19 cellular contexts compared by ENCODE assay signal in the genomic region with DNA sequence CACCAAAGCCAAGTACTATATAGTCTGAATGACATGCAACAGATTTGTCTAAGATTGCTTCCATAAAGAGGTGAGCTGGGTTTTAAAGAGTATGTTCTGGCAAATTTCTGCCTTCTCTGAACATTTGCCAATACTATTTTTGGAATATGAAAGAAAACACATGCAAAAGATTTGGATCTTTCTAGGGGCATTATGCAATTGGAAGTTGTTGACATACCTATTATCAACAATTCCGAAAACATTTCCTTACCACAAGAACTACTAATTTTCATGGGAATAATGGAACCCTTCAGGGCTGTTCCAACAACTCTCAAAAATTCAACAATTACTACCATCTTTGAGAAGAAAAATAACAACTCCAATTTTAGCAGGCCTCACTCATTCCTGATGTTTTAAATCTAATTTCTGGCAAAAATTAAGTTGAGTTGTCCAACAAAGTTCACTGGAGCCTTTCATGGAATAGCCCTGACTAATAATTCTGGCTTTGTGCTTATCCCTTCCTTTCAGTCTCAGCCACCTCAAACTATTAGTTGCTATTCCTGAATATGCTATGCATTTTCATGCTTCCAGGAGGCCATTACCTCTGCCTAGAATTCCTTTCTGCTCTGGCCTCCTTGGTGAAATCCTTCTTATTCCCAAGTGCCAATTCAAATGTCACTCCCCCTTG.
DNase-seq lines count a peak whose midpoint lies in the region; ATAC-seq and TF ChIP-seq lines count a peak whose summit lies in the region.
"Had no signal": no experiment of that assay in that cellular context is flagged by ENCODE, and none has a peak within 500 bp of the region (broad histone marks: within the 10 kb centered on the region; RNA-seq: fewer than 3 reads in every experiment).

No MANE protein-coding gene starts in this region.

- no peak overlapping the region for H2AFZ ChIP-seq in GM23248

- H4K20me1 ChIP-seq in GM23248 (ENCODE audit: insufficient read depth): no peaks in the 10 kb centered on the region

- DNase-seq in GM23248 (peak; percentile 20), coronary artery (ENCODE audit: low spot score) (no peak), right atrium auricular region (ENCODE audit: low spot score) (no peak), SHP77 treated with DMSO at 0.1 percent for 48 hours (lab: John Stamatoyannopoulos, UW) (no peak)
- DNase-seq: activated CD4-positive, alpha-beta memory T cell treated with anti-CD3 and anti-CD28 coated beads for 36 hours; activated naive CD8-positive, alpha-beta T cell treated with anti-CD3 and anti-CD28 coated beads for 36 hours; activated T-cell treated with anti-CD3 and anti-CD28 coated beads, Interleukin-2, amount 50 U/mL, for 48 hours; central memory CD4-positive, alpha-beta T cell; GDM1; naive thymus-derived CD8-positive, alpha-beta T cell; NCI-H1436; NCI-H345; NK-92 treated with Interleukin-12 subunit alpha and Interleukin-12 subunit beta, amount 100 ng/mL, for 24 hours; WERI-Rb-1 had no signal

- H3F3A ChIP-seq in GM23248 (ENCODE audit: insufficient read depth): peaks cover 12% of the 10 kb centered on the region; the same call in 1 of the 2 replicates

- H3K27me3 ChIP-seq in GM23248 (replicated peaks; ENCODE audit: insufficient read depth) (no peaks in the 10 kb centered on the region), right atrium auricular region (no peaks in the 10 kb centered on the region), subcutaneous abdominal adipose tissue (ENCODE audit: control insufficient read depth in 5 of 5, insufficient read depth in 4 of 5, low read length in 5 of 5) (no peaks in the 10 kb centered on the region)

- 27 to 39% methylated on average over 1 of the region's 1 CpG for WGBS in GM23248 (ENCODE audit: low coverage in 1 of 2, low lambda C conversion rate in 2 of 2, missing lambda C conversion rate in 2 of 2), 2 experiments

- in situ Hi-C loops in GM23248 (cut with MboI): no loop called here

- H3K4me3 ChIP-seq in GM23248: no peak overlapping the region
- no peak overlapping the region for H3K4me3 ChIP-seq in coronary artery
- no peak overlapping the region for H3K4me3 ChIP-seq in right atrium auricular region
- H3K4me3 ChIP-seq in subcutaneous abdominal adipose tissue (ENCODE audit: low read depth in 1 of 5, low read length in 5 of 5): no peak overlapping the region

- H3K4me2 ChIP-seq in GM23248 (ENCODE audit: unreplicated experiment): no peak overlapping the region

- no peaks in the 10 kb centered on the region for H3K79me2 ChIP-seq in GM23248 (ENCODE audit: insufficient read depth)

- peaks cover 13% of the 10 kb centered on the region for H3K4me1 ChIP-seq in GM23248 (ENCODE audit: insufficient read depth)
- peaks cover 3 to 35% of the 10 kb centered on the region in 2 donors for H3K4me1 ChIP-seq in right atrium auricular region
- H3K4me1 ChIP-seq in subcutaneous abdominal adipose tissue (ENCODE audit: control insufficient read depth in 5 of 5, insufficient read depth in 5 of 5, low read length in 5 of 5): peaks cover 2 to 37% (median 26%) of the 10 kb centered on the region in 5 donors

- H3K36me3 ChIP-seq in GM23248 (ENCODE audit: low read depth): no peaks in the 10 kb centered on the region
- H3K36me3 ChIP-seq in right atrium auricular region: no peaks in the 10 kb centered on the region
- no peaks in the 10 kb centered on the region for H3K36me3 ChIP-seq in subcutaneous abdominal adipose tissue (ENCODE audit: control insufficient read depth in 5 of 5, insufficient read depth in 5 of 5, low read length in 5 of 5)
- H3K36me3 ChIP-seq: WERI-Rb-1 had no signal

- H3K9me2 ChIP-seq in GM23248 (ENCODE audit: insufficient read depth): no peaks in the 10 kb centered on the region

- TF ChIP-seq CTCF in coronary artery (IDR thresholded peaks at IDR 0.05) (no peak), right atrium auricular region (IDR thresholded peaks at IDR 0.05) (no peak)

- no peak overlapping the region for H3K9ac ChIP-seq in GM23248
- H3K9ac ChIP-seq in subcutaneous abdominal adipose tissue (ENCODE audit: low read length in 5 of 5): no peak overlapping the region

- no peak for ATAC-seq in HG02870 (IDR thresholded peaks at IDR 0.05; ENCODE audit: unreplicated experiment)
- ATAC-seq in GM21619 (IDR thresholded peaks at IDR 0.05; ENCODE audit: unreplicated experiment): no peak
- ATAC-seq in HG02840 (IDR thresholded peaks at IDR 0.05; ENCODE audit: low FRiP score, unreplicated experiment): no peak
- ATAC-seq: naive thymus-derived CD8-positive, alpha-beta T cell had no signal

- H3K27ac ChIP-seq in GM23248 (no peak overlapping the region), coronary artery (peak overlapping the region; percentile 70 to 82), right atrium auricular region (peak overlapping the region; percentile 11 to 60), subcutaneous abdominal adipose tissue (ENCODE audit: low read depth, low read length) (peak overlapping the region; percentile 71)
- H3K27ac ChIP-seq: RWPE1, WERI-Rb-1 had no signal

- H3K9me3 ChIP-seq in GM23248 (ENCODE audit: low read depth) (no peaks in the 10 kb centered on the region), right atrium auricular region (no peaks in the 10 kb centered on the region), subcutaneous abdominal adipose tissue (ENCODE audit: control insufficient read depth in 5 of 5, low read length in 5 of 5) (no peaks in the 10 kb centered on the region)
